In genomic region chr5:36575367-36575781, GRCh38 we compare ENCODE assay signal across 14 cellular contexts. TPM values are rescaled to one million over a fixed set of nuclear protein-coding genes. Genes with fewer than 3 reads are reported as not detected.
DNase-seq lines count a peak whose midpoint lies in the region; ATAC-seq, FAIRE-seq and TF ChIP-seq lines count a peak whose summit lies in the region.
"Had no signal": no experiment of that assay in that cellular context is flagged by ENCODE, and none has a peak within 500 bp of the region (broad histone marks: within the 10 kb centered on the region; RNA-seq: fewer than 3 reads in every experiment).

No MANE protein-coding gene starts in this region.

- H3K9me3 ChIP-seq in right atrium auricular region (no peaks in the 10 kb centered on the region), K562 (replicated peaks; ENCODE audit: control insufficient read depth, insufficient read depth, low read depth, low read length) (no peaks in the 10 kb centered on the region), right cardiac atrium (ENCODE audit: control insufficient read depth, low read length) (no peaks in the 10 kb centered on the region)
- H3K9me3 ChIP-seq: upper lobe of left lung had no signal

- H3K4me3 Mint-ChIP-seq in activated CD4-positive, alpha-beta memory T cell treated with anti-CD3 and anti-CD28 coated beads, Interleukin-2, amount 10 ng/mL, durations not matched to agents 7 days and 5 days, result no peak overlapping the region
- H3K4me3 Mint-ChIP-seq: central memory CD8-positive, alpha-beta T cell; natural killer cell treated with Interleukin-12 subunit alpha and Interleukin-12 subunit beta and Interleukin-15 and Interleukin-18, amount 100 ng/mL, for 72 hours had no signal

- no peaks in the 10 kb centered on the region for H3K4me1 Mint-ChIP-seq in activated CD4-positive, alpha-beta memory T cell treated with anti-CD3 and anti-CD28 coated beads, Interleukin-2, amount 10 ng/mL, durations not matched to agents 7 days and 5 days
- H3K4me1 Mint-ChIP-seq: central memory CD8-positive, alpha-beta T cell had no signal

- H3K4me1 ChIP-seq in right atrium auricular region (peaks cover 0 to 24% of the 10 kb centered on the region in 2 donors), K562 (replicated peaks in 1 of 2; ENCODE audit: control insufficient read depth in 2 of 2, insufficient read depth in 2 of 2, low read length in 2 of 2) (no peaks in the 10 kb centered on the region), right cardiac atrium (ENCODE audit: control insufficient read depth, insufficient read depth, low read length) (peaks cover 9% of the 10 kb centered on the region)
- H3K4me1 ChIP-seq: upper lobe of left lung had no signal

- H4K20me1 ChIP-seq in K562 (replicated peaks; ENCODE audit: control insufficient read depth, insufficient read depth, low read length), result no peaks in the 10 kb centered on the region

- no peak for FAIRE-seq in K562 (lab: Jason Lieb, UNC)
- FAIRE-seq: D721Med had no signal

- DNase-seq in left ventricle myocardium superior, result no peak
- no peak for DNase-seq in right atrium auricular region (ENCODE audit: low spot score)
- DNase-seq in K562 (ENCODE audit: extremely low read depth in 1 of 4, low spot score in 3 of 4), result no peak
- no peak for DNase-seq in right cardiac atrium
- no peak for DNase-seq in HUDEP-2 (lab: John Stamatoyannopoulos, UW; ENCODE audit: unreplicated experiment in 76 of 76)
- no peak for DNase-seq in LoVo (ENCODE audit: low spot score)
- no peak for DNase-seq in substantia nigra (lab: John Stamatoyannopoulos, UW)
- no peak for DNase-seq in activated CD4-positive, alpha-beta memory T cell treated with anti-CD3 and anti-CD28 coated beads, Interleukin-2, amount 10 ng/mL, durations not matched to agents 7 days and 5 days
- DNase-seq: activated gamma-delta T cell treated with Interleukin-2 at 50 U/mL for 16 hours, T-helper 2 cell, upper lobe of left lung had no signal

- intact Hi-C loops in left ventricle myocardium superior (cut with micrococcal nuclease) (no loop called here), K562 (cut with micrococcal nuclease) (no loop called here), right cardiac atrium (cut with DNase I) (no loop called here)

- no peak for TF ChIP-seq RAD21 in K562 (CRISPR knock-in tag; conservative IDR thresholded peaks at IDR 0.05 in 1 of 2, IDR thresholded peaks at IDR 0.05 in 1 of 2)

- peak overlapping the region in 1 of 2 donors; percentile 12 for H3K27ac ChIP-seq in right atrium auricular region
- no peak overlapping the region for H3K27ac ChIP-seq in K562 (ENCODE audit: extremely low read depth, low read depth, low read length)
- no peak overlapping the region for H3K27ac ChIP-seq in right cardiac atrium (ENCODE audit: low read length)
- no peak overlapping the region for H3K27ac ChIP-seq in substantia nigra (ENCODE audit: low read depth, low read length, poor library complexity, severe bottlenecking)
- H3K27ac ChIP-seq: upper lobe of left lung had no signal

- H3K36me3 ChIP-seq in right atrium auricular region, result no peaks in the 10 kb centered on the region
- H3K36me3 ChIP-seq in K562 (ENCODE audit: control insufficient read depth, insufficient read depth, low read length), result no peaks in the 10 kb centered on the region
- H3K36me3 ChIP-seq: upper lobe of left lung had no signal

- no peaks in the 10 kb centered on the region for H3K79me2 ChIP-seq in K562 (ENCODE audit: control insufficient read depth, insufficient read depth, low read length)

- CTCF ChIA-PET in K562 (lab: Yijun Ruan, JAX; ENCODE audit: low intra/inter-chr PET ratio), result no interaction called here
- CTCF ChIA-PET in activated CD4-positive, alpha-beta memory T cell treated with anti-CD3 and anti-CD28 coated beads, Interleukin-2, amount 10 ng/mL, durations not matched to agents 7 days and 5 days (lab: Charles Lee), result no interaction called here

- no peak for TF ChIP-seq CTCF in right atrium auricular region (IDR thresholded peaks at IDR 0.05)
- TF ChIP-seq CTCF in K562 (IDR thresholded peaks at IDR 0.05 in 2 of 3, conservative IDR thresholded peaks at IDR 0.05 in 1 of 3; ENCODE audit: insufficient read depth in 2 of 3, low read depth in 1 of 3, low read length in 3 of 3), result no peak

- H2AFZ ChIP-seq in K562 (ENCODE audit: low read depth, low read length), result no peak overlapping the region

- TF ChIP-seq EP300 in K562 (IDR thresholded peaks at IDR 0.05; ENCODE audit: low read length), result no peak

- H3K9ac ChIP-seq in K562 (ENCODE audit: insufficient read depth in 1 of 2, low read depth in 2 of 2, low read length in 2 of 2), result no peak overlapping the region

- no peak overlapping the region for H3K4me2 ChIP-seq in K562 (ENCODE audit: insufficient read depth, low read length)

- no peaks in the 10 kb centered on the region for H3K9me1 ChIP-seq in K562 (ENCODE audit: control insufficient read depth, insufficient read depth, low read length)

- H3K36me3 Mint-ChIP-seq in activated CD4-positive, alpha-beta memory T cell treated with anti-CD3 and anti-CD28 coated beads, Interleukin-2, amount 10 ng/mL, durations not matched to agents 7 days and 5 days (ENCODE audit: low read depth), result no peaks in the 10 kb centered on the region
- H3K36me3 Mint-ChIP-seq: natural killer cell treated with Interleukin-12 subunit alpha and Interleukin-12 subunit beta and Interleukin-15 and Interleukin-18, amount 100 ng/mL, for 72 hours had no signal

- H3K27me3 ChIP-seq in right atrium auricular region (no peaks in the 10 kb centered on the region), K562 (ENCODE audit: control insufficient read depth in 2 of 2, insufficient read depth in 2 of 2, low read length in 2 of 2) (no peaks in the 10 kb centered on the region), right cardiac atrium (ENCODE audit: control insufficient read depth, insufficient read depth) (no peaks in the 10 kb centered on the region)
- H3K27me3 ChIP-seq: upper lobe of left lung had no signal

- no peaks in the 10 kb centered on the region for H3K9me3 Mint-ChIP-seq in activated CD4-positive, alpha-beta memory T cell treated with anti-CD3 and anti-CD28 coated beads, Interleukin-2, amount 10 ng/mL, durations not matched to agents 7 days and 5 days
- H3K9me3 Mint-ChIP-seq: natural killer cell treated with Interleukin-12 subunit alpha and Interleukin-12 subunit beta and Interleukin-15 and Interleukin-18, amount 100 ng/mL, for 72 hours had no signal

- H3K27me3 Mint-ChIP-seq in activated CD4-positive, alpha-beta memory T cell treated with anti-CD3 and anti-CD28 coated beads, Interleukin-2, amount 10 ng/mL, durations not matched to agents 7 days and 5 days, result peaks cover 2% of the 10 kb centered on the region
- H3K27me3 Mint-ChIP-seq: central memory CD8-positive, alpha-beta T cell had no signal

- TF ChIP-seq POLR2A in K562 (conservative IDR thresholded peaks at IDR 0.05), result no peak

- H3K4me3 ChIP-seq in right atrium auricular region (no peak overlapping the region), K562 (no peak overlapping the region), right cardiac atrium (ENCODE audit: low read length) (no peak overlapping the region)
- H3K4me3 ChIP-seq: upper lobe of left lung had no signal

- WGBS in K562 (ENCODE audit: insufficient coverage, low coverage, missing lambda C conversion rate), result under 1% methylated on average over 4 of the region's 4 CpGs
- 25% methylated on average over 4 of the region's 4 CpGs for WGBS in right cardiac atrium

- no peak overlapping the region for H3K27ac Mint-ChIP-seq in activated CD4-positive, alpha-beta memory T cell treated with anti-CD3 and anti-CD28 coated beads, Interleukin-2, amount 10 ng/mL, durations not matched to agents 7 days and 5 days
- H3K27ac Mint-ChIP-seq: natural killer cell treated with Interleukin-12 subunit alpha and Interleukin-12 subunit beta and Interleukin-15 and Interleukin-18, amount 100 ng/mL, for 72 hours had no signal

- BruUV-seq in K562 (replicated peaks; lab: Mats Ljungman, UMichigan), result no TSS peak

- in situ Hi-C loops in K562 (cut with MboI), result no loop called here

- ATAC-seq in left ventricle myocardium superior, result peak; percentile 44
- ATAC-seq in K562, result no peak
- peak; percentile 12 to 72 for ATAC-seq in right cardiac atrium
- ATAC-seq: natural killer cell treated with Interleukin-12 subunit alpha and Interleukin-12 subunit beta and Interleukin-15 and Interleukin-18, amount 100 ng/mL, for 72 hours had no signal

- POLR2A ChIA-PET in K562 (lab: Yijun Ruan, JAX), result no interaction called here
- POLR2A ChIA-PET in activated CD4-positive, alpha-beta memory T cell treated with anti-CD3 and anti-CD28 coated beads, Interleukin-2, amount 10 ng/mL, durations not matched to agents 7 days and 5 days (lab: Charles Lee), result no interaction called here

TF ChIP-seq in K562, 482 proteins besides CTCF, POLR2A, EP300 and RAD21:
- TF ChIP-seq ZNF316 (IDR thresholded peaks at IDR 0.05) (peak; percentile 15; the same call in 1 of the 2 replicates), SIRT6 (IDR thresholded peaks at IDR 0.05; ENCODE audit: low read depth, low read length) (no peak)

RNA-seq across cellular contexts. Expression of gene SLC1A3, which starts 31.0 kb away (rescaled TPM):
- total RNA-seq in left ventricle myocardium superior (105 TPM), right atrium auricular region (10 to 100 TPM; 31.8 to 50.9 TPM), K562 (2014; rRNA removed) (not detected in 2 replicates), K562 (2014; rRNA removed; fragmentation: Illumina TruSeq; extraction: Trizol) (not detected in 2 replicates), K562 (2015; rRNA removed; fragmentation: Illumina TruSeq; extraction: Trizol) (not detected in 2 replicates), K562 (2021) (0.09 and 0.13 TPM in 2 replicates), right cardiac atrium (10 to 100 TPM; 31.1 to 44.5 (median 35.2) TPM)
- total RNA-seq in K562 (2011; cell fraction: chromatin; rRNA removed; ENCODE audit: low replicate concordance), result not detected in 2 replicates
- total RNA-seq in K562 (2011; cell fraction: nucleolus; rRNA removed), result not detected in 2 replicates
- total RNA-seq in K562 (2011; cell fraction: nucleoplasm; rRNA removed), result not detected in 2 replicates
- polyA plus RNA-seq in K562 (2011; rRNA removed) (not detected in 2 replicates), K562 (2014; fragmentation: Illumina TruSeq; extraction: Trizol) (not detected in 2 replicates), K562 (2014; fragmentation: Nextera tagmentation; extraction: Ambion mirVana) (not detected), K562 (2014; rRNA removed) (not detected in 2 replicates), right cardiac atrium (21.7 TPM)
- not detected in 2 replicates for polyA plus RNA-seq in K562 (2011; cell fraction: cytosol; rRNA removed)
- not detected in 2 replicates for polyA plus RNA-seq in K562 (2011; cell fraction: nucleus; rRNA removed)
- not detected in 2 replicates for polyA plus RNA-seq in K562 (2012)
- polyA minus RNA-seq in K562 (2011; rRNA and poly(A)+ RNA removed), result not detected in 2 replicates
- polyA minus RNA-seq in K562 (2011; cell fraction: cytosol; rRNA and poly(A)+ RNA removed), result 1.7 TPM in 1 of 2 replicates, not detected in the other
- 0.78 TPM in 1 of 2 replicates, not detected in the other for polyA minus RNA-seq in K562 (2011; cell fraction: nucleus; rRNA and poly(A)+ RNA removed)
- not detected for total RNA-seq in activated CD4-positive, alpha-beta memory T cell treated with anti-CD3 and anti-CD28 coated beads, Interleukin-2, amount 10 ng/mL, durations not matched to agents 7 days and 5 days

Comparison
In these comparisons a context has a peak if more than half of its experiments do, and no peak if none do; other contexts are left out.
1. RNA of gene SLC1A3, which starts 31.0 kb away (total RNA-seq): 105 TPM in left ventricle myocardium superior (single experiment), 31.8 to 50.9 TPM in right atrium auricular region and 31.1 to 44.5 TPM in right cardiac atrium; 0.09 to 0.13 TPM in K562 and not detected in activated CD4-positive, alpha-beta memory T cell treated with anti-CD3 and anti-CD28 coated beads, Interleukin-2, amount 10 ng/mL, durations not matched to agents 7 days and 5 days; every median in the first group is over 10 times any median in the second.